Comparison of ENCODE assay signal across 14 cellular contexts in genomic region chr10:85646312-85646711, GRCh38.
DNase-seq lines count a peak whose midpoint lies in the region; ATAC-seq and TF ChIP-seq lines count a peak whose summit lies in the region.
"Had no signal": no experiment of that assay in that cellular context is flagged by ENCODE, and none has a peak within 500 bp of the region (broad histone marks: within the 10 kb centered on the region; RNA-seq: fewer than 3 reads in every experiment).

No MANE protein-coding gene starts in this region.

- ATAC-seq in HG03354 (IDR thresholded peaks at IDR 0.05; ENCODE audit: poor library complexity, severe bottlenecking, unreplicated experiment), result no peak
- ATAC-seq: naive thymus-derived CD8-positive, alpha-beta T cell had no signal

- peak; percentile 29 for DNase-seq in AG10803 (ENCODE audit: low read depth)
- DNase-seq in LoVo (ENCODE audit: low spot score), result peak; percentile 45
- DNase-seq in RKO (ENCODE audit: low spot score), result peak; percentile 11
- DNase-seq in head of caudate nucleus, result peak in 29 of 42 donors; percentile 10 to 77 (median 46)
- DNase-seq in NCI-H226, result no peak
- no peak for DNase-seq in COLO829 (ENCODE audit: low spot score)
- no peak for DNase-seq in Caco-2
- DNase-seq: activated CD4-positive, alpha-beta T cell treated with anti-CD3 and anti-CD28 coated beads, Interleukin-2, amount 50 U/mL, for 4 hours; activated naive CD8-positive, alpha-beta T cell treated with anti-CD3 and anti-CD28 coated beads, Interleukin-2, amount 10 ng/mL, durations not matched to agents 7 days and 5 days; immature natural killer cell; naive thymus-derived CD8-positive, alpha-beta T cell had no signal

- peaks cover 46% of the 10 kb centered on the region for H3K4me1 Mint-ChIP-seq in Caco-2 (ENCODE audit: low read depth, unreplicated experiment)
- H3K4me1 Mint-ChIP-seq: activated naive CD8-positive, alpha-beta T cell treated with anti-CD3 and anti-CD28 coated beads, Interleukin-2, amount 10 ng/mL, durations not matched to agents 7 days and 5 days; immature natural killer cell; naive thymus-derived CD8-positive, alpha-beta T cell had no signal

- H3K36me3 Mint-ChIP-seq in Caco-2 (ENCODE audit: insufficient read depth, unreplicated experiment), result peaks cover 23% of the 10 kb centered on the region
- H3K36me3 Mint-ChIP-seq: activated naive CD8-positive, alpha-beta T cell treated with anti-CD3 and anti-CD28 coated beads, Interleukin-2, amount 10 ng/mL, durations not matched to agents 7 days and 5 days; immature natural killer cell; naive thymus-derived CD8-positive, alpha-beta T cell had no signal

- no peaks in the 10 kb centered on the region for H3K9me3 Mint-ChIP-seq in Caco-2 (ENCODE audit: unreplicated experiment)
- H3K9me3 Mint-ChIP-seq: activated naive CD8-positive, alpha-beta T cell treated with anti-CD3 and anti-CD28 coated beads, Interleukin-2, amount 10 ng/mL, durations not matched to agents 7 days and 5 days; naive thymus-derived CD8-positive, alpha-beta T cell had no signal

- H3K27me3 ChIP-seq in Caco-2 (replicated peaks; ENCODE audit: control insufficient read depth, insufficient read depth, low read length), result no peaks in the 10 kb centered on the region
- H3K27me3 ChIP-seq: BLaER1 had no signal

- no peaks in the 10 kb centered on the region for H3K36me3 ChIP-seq in Caco-2 (ENCODE audit: control insufficient read depth, insufficient read depth, low read length)
- H3K36me3 ChIP-seq: BLaER1 had no signal

- TF ChIP-seq CTCF in AG10803 (conservative IDR thresholded peaks at IDR 0.05; ENCODE audit: low read length), result no peak
- no peak for TF ChIP-seq CTCF in Caco-2 (IDR thresholded peaks at IDR 0.05; ENCODE audit: insufficient read depth in 1 of 2, low read depth in 1 of 2, low read length in 1 of 2, severe bottlenecking in 1 of 2, unreplicated experiment in 1 of 2)

- intact Hi-C loops in head of caudate nucleus (cut with DNase I), result no loop called here
- intact Hi-C loops in Caco-2 (cut with micrococcal nuclease; ENCODE audit: unreplicated experiment), result loop anchor here (10.0 kb wide), 1 partner anchor 212 kb away; no protein-coding TSS in a partner anchor

- H3K9me3 ChIP-seq in Caco-2, result peaks cover 4% of the 10 kb centered on the region; the same call in 1 of the 2 replicates
- H3K9me3 ChIP-seq: BLaER1 had no signal

- H3K4me3 ChIP-seq in AG10803 (ENCODE audit: low read length) (no peak overlapping the region), Caco-2 (ENCODE audit: low read depth, low read length) (no peak overlapping the region)
- H3K4me3 ChIP-seq: BLaER1, smooth muscle cell had no signal

- no TSS peak for BruUV-seq in Caco-2 (replicated peaks; lab: Mats Ljungman, UMichigan)

- peaks cover 55% of the 10 kb centered on the region for H3K4me1 ChIP-seq in Caco-2
- H3K4me1 ChIP-seq: BLaER1 had no signal

- POLR2A ChIA-PET in Caco-2 (lab: Charles Lee), result no interaction called here

- CTCF ChIA-PET in Caco-2 (lab: Charles Lee), result no interaction called here

- no peaks in the 10 kb centered on the region for H3K27me3 Mint-ChIP-seq in Caco-2 (ENCODE audit: insufficient read depth, unreplicated experiment)
- H3K27me3 Mint-ChIP-seq: activated naive CD8-positive, alpha-beta T cell treated with anti-CD3 and anti-CD28 coated beads, Interleukin-2, amount 10 ng/mL, durations not matched to agents 7 days and 5 days had no signal

- H3K4me3 Mint-ChIP-seq in Caco-2 (ENCODE audit: unreplicated experiment), result no peak overlapping the region
- H3K4me3 Mint-ChIP-seq: activated naive CD8-positive, alpha-beta T cell treated with anti-CD3 and anti-CD28 coated beads, Interleukin-2, amount 10 ng/mL, durations not matched to agents 7 days and 5 days; immature natural killer cell; naive thymus-derived CD8-positive, alpha-beta T cell had no signal

- no peak overlapping the region for H3K27ac Mint-ChIP-seq in Caco-2 (ENCODE audit: unreplicated experiment)
- H3K27ac Mint-ChIP-seq: activated naive CD8-positive, alpha-beta T cell treated with anti-CD3 and anti-CD28 coated beads, Interleukin-2, amount 10 ng/mL, durations not matched to agents 7 days and 5 days; immature natural killer cell; naive thymus-derived CD8-positive, alpha-beta T cell had no signal

Comparison
In these comparisons a context has a peak if more than half of its experiments do, and no peak if none do; other contexts are left out.
1. DNase-seq: peak in AG10803 (single experiment), LoVo (single experiment), RKO (single experiment) and head of caudate nucleus (29 of 42); none in NCI-H226 (single experiment), COLO829 (single experiment) and Caco-2 (0 of 2).